9 cellular contexts compared by ENCODE assay signal in the genomic region with DNA sequence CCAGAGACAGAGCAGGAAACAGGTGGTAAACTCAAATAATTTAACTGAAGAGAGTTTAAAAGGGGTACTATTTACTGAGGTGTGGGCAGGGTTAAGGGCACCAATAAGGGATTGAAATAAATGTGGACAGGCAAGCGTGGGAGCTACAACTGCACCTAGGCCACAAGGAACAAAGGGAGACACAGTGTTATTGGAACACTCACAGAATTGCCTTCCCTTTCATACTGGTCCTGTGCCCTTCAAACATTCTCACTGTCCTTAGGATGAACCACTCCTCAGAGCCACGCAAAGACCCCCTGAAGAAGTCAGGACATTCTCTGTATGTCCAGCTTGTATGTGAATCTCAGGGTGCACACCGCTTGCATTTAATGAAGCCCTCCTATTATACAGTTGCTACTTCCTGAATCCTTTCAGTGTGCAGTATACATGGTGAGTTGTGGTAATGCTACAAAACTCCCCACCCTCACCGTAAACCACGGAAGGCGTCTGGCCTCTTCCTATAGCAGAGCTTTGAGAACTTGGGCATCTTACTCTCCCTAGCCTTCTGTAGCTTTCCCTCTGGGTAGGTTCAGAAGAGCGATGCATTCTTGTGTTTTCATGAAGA. TPM values are rescaled to one million over a fixed set of nuclear protein-coding genes. Genes with fewer than 3 reads are reported as not detected.
DNase-seq lines count a peak whose midpoint lies in the region; ATAC-seq, FAIRE-seq and TF ChIP-seq lines count a peak whose summit lies in the region.
"Had no signal": no experiment of that assay in that cellular context is flagged by ENCODE, and none has a peak within 500 bp of the region (broad histone marks: within the 10 kb centered on the region; RNA-seq: fewer than 3 reads in every experiment).

No MANE protein-coding gene starts in this region.

- TF ChIP-seq POLR2A in ovary (IDR thresholded peaks at IDR 0.05), result no peak

- no peaks in the 10 kb centered on the region for H3F3A ChIP-seq in MM.1S (ENCODE audit: insufficient read depth, low read length)

- H3K9me3 Mint-ChIP-seq in CD14-positive monocyte, result peaks cover 0 to 2% (median 0%) of the 10 kb centered on the region in 7 donors
- H3K9me3 Mint-ChIP-seq in activated T-cell treated with anti-CD3 and anti-CD28 coated beads, Interleukin-2, amount 50 U/mL, for 4 hours, result no peaks in the 10 kb centered on the region

- H3K4me2 ChIP-seq in hepatocyte, result no peak overlapping the region
- H3K4me2 ChIP-seq in MM.1S (ENCODE audit: low read depth, low read length), result no peak overlapping the region

- FAIRE-seq in small intestine (lab: Jason Lieb, UNC), result no peak

- peak overlapping the region; percentile 41 to 76 for H3K4me3 Mint-ChIP-seq in CD14-positive monocyte
- H3K4me3 Mint-ChIP-seq in activated T-cell treated with anti-CD3 and anti-CD28 coated beads, Interleukin-2, amount 50 U/mL, for 4 hours, result peak overlapping the region; percentile 73

- intact Hi-C loops in CD14-positive monocyte (cut with micrococcal nuclease) (no loop called here), ovary (cut with DNase I) (no loop called here)

- H3K27me3 Mint-ChIP-seq in CD14-positive monocyte (ENCODE audit: low read depth in 3 of 3), result peaks cover 0 to 1% (median 0%) of the 10 kb centered on the region in 3 donors
- H3K27me3 Mint-ChIP-seq in activated T-cell treated with anti-CD3 and anti-CD28 coated beads, Interleukin-2, amount 50 U/mL, for 4 hours (ENCODE audit: low read depth), result no peaks in the 10 kb centered on the region

- peak; percentile 96 for ATAC-seq in GM21381 (IDR thresholded peaks at IDR 0.05; ENCODE audit: unreplicated experiment)
- ATAC-seq in activated T-cell treated with anti-CD3 and anti-CD28 coated beads, Interleukin-2, amount 50 U/mL, for 4 hours, result peak; percentile 95

- H3K9me2 ChIP-seq in hepatocyte (replicated peaks; ENCODE audit: insufficient read depth), result no peaks in the 10 kb centered on the region
- no peaks in the 10 kb centered on the region for H3K9me2 ChIP-seq in MM.1S (replicated peaks; ENCODE audit: insufficient read depth, low read length)

- H3K36me3 ChIP-seq in small intestine (ENCODE audit: control insufficient read depth in 2 of 2, insufficient read depth in 2 of 2, low read length in 2 of 2) (no peaks in the 10 kb centered on the region), hepatocyte (replicated peaks; ENCODE audit: insufficient read depth, low read depth) (no peaks in the 10 kb centered on the region), ovary (no peaks in the 10 kb centered on the region), MM.1S (replicated peaks; ENCODE audit: insufficient read depth, low read length) (no peaks in the 10 kb centered on the region)

- H3K4me1 Mint-ChIP-seq in CD14-positive monocyte, result peaks cover 48% of the 10 kb centered on the region
- H3K4me1 Mint-ChIP-seq in activated T-cell treated with anti-CD3 and anti-CD28 coated beads, Interleukin-2, amount 50 U/mL, for 4 hours (ENCODE audit: low read depth), result peaks cover 60% of the 10 kb centered on the region

- peak overlapping the region; percentile 15 to 90 (median 72) for H3K27ac Mint-ChIP-seq in CD14-positive monocyte

- H3K4me1 ChIP-seq in small intestine (ENCODE audit: control insufficient read depth in 2 of 2, insufficient read depth in 1 of 2, low read depth in 1 of 2, low read length in 1 of 2) (peaks cover 0 to 3% of the 10 kb centered on the region in 2 donors), hepatocyte (ENCODE audit: insufficient read depth) (no peaks in the 10 kb centered on the region), ovary (ENCODE audit: insufficient read depth) (no peaks in the 10 kb centered on the region), MM.1S (ENCODE audit: low read length) (peaks cover 6% of the 10 kb centered on the region; the same call in 1 of the 2 replicates)
- H3K4me1 ChIP-seq: parathyroid adenoma had no signal

- H3K4me3 ChIP-seq in small intestine (ENCODE audit: low read depth in 1 of 2, low read length in 2 of 2) (no peak overlapping the region), hepatocyte (no peak overlapping the region), ovary (no peak overlapping the region), MM.1S (ENCODE audit: low read length) (no peak overlapping the region)

- 55 to 66% (median 62%) methylated on average over 7 of the region's 7 CpGs for WGBS in small intestine, 3 donors
- 75% methylated on average over 7 of the region's 7 CpGs for WGBS in hepatocyte (ENCODE audit: low lambda C conversion rate, missing lambda C conversion rate)
- 69 to 77% (median 71%) methylated on average over 7 of the region's 7 CpGs for WGBS in ovary, 3 donors

- TF ChIP-seq CTCF in CD14-positive monocyte (IDR thresholded peaks at IDR 0.05), result no peak
- no peak for TF ChIP-seq CTCF in hepatocyte (IDR thresholded peaks at IDR 0.05; ENCODE audit: poor library complexity)
- no peak for TF ChIP-seq CTCF in ovary (IDR thresholded peaks at IDR 0.05)
- TF ChIP-seq CTCF in MM.1S (IDR thresholded peaks at IDR 0.05; ENCODE audit: low read length), result no peak

- H3K27ac ChIP-seq in small intestine (ENCODE audit: low read depth in 1 of 2, low read length in 1 of 2) (peak overlapping the region; percentile 24 to 80), hepatocyte (no peak overlapping the region), ovary (no peak overlapping the region), MM.1S (ENCODE audit: low read length) (no peak overlapping the region)

- H3K9me3 ChIP-seq in small intestine (ENCODE audit: control insufficient read depth, low read depth), result no peaks in the 10 kb centered on the region
- H3K9me3 ChIP-seq in hepatocyte (ENCODE audit: low read depth), result no peaks in the 10 kb centered on the region
- H3K9me3 ChIP-seq in ovary, result no peaks in the 10 kb centered on the region
- H3K9me3 ChIP-seq in MM.1S (replicated peaks; ENCODE audit: insufficient read depth, low read length), result no peaks in the 10 kb centered on the region

- in situ Hi-C loops in KBM-7 (cut with MboI; ENCODE audit: low pct_unique_long_range_greater_than_20kb, low sequenced_read_pairs), result no loop called here

- H2AFZ ChIP-seq in hepatocyte (no peak overlapping the region), MM.1S (ENCODE audit: low read length) (no peak overlapping the region)
- H2AFZ ChIP-seq: parathyroid adenoma had no signal

- TF ChIP-seq EP300 in ovary (IDR thresholded peaks at IDR 0.05), result no peak

- H4K20me1 ChIP-seq in hepatocyte (ENCODE audit: insufficient read depth, poor library complexity, severe bottlenecking) (no peaks in the 10 kb centered on the region), MM.1S (ENCODE audit: insufficient read depth, low read length) (no peaks in the 10 kb centered on the region)

- H3K79me2 ChIP-seq in hepatocyte, result no peaks in the 10 kb centered on the region
- H3K79me2 ChIP-seq in MM.1S (ENCODE audit: low read length), result no peaks in the 10 kb centered on the region
- H3K79me2 ChIP-seq: parathyroid adenoma had no signal

- H3K36me3 Mint-ChIP-seq in CD14-positive monocyte, result no peaks in the 10 kb centered on the region
- no peaks in the 10 kb centered on the region for H3K36me3 Mint-ChIP-seq in activated T-cell treated with anti-CD3 and anti-CD28 coated beads, Interleukin-2, amount 50 U/mL, for 4 hours (ENCODE audit: insufficient read depth)

- no peak overlapping the region for H3K9ac ChIP-seq in MM.1S (ENCODE audit: low read length)
- H3K9ac ChIP-seq: parathyroid adenoma had no signal

- DNase-seq in CD14-positive monocyte (ENCODE audit: low spot score) (no peak), KBM-7 (peak; percentile 85), small intestine (peak; percentile 57), hepatocyte (ENCODE audit: low spot score) (no peak), ovary (no peak), MM.1S (no peak)
- peak; percentile 45 for DNase-seq in activated T-cell treated with anti-CD3 and anti-CD28 coated beads, Interleukin-2, amount 50 U/mL, for 4 hours

- no peaks in the 10 kb centered on the region for H3K27me3 ChIP-seq in small intestine (ENCODE audit: control insufficient read depth in 2 of 2, insufficient read depth in 2 of 2, low read length in 2 of 2)
- no peaks in the 10 kb centered on the region for H3K27me3 ChIP-seq in hepatocyte
- H3K27me3 ChIP-seq in ovary, result no peaks in the 10 kb centered on the region
- H3K27me3 ChIP-seq in MM.1S (replicated peaks; ENCODE audit: insufficient read depth, low read length), result no peaks in the 10 kb centered on the region

RNA-seq across cellular contexts. Expression of gene MRPL1, which starts 9.6 kb away (rescaled TPM):
- 10 to 100 TPM; 10.7 to 11.8 TPM for polyA plus RNA-seq in CD14-positive monocyte
- total RNA-seq in activated T-cell treated with anti-CD3 and anti-CD28 coated beads, Interleukin-2, amount 50 U/mL, for 4 hours, result 100 to 1,000 TPM in 1 of 3 donors, 10 to 100 TPM in 2; 90.1 to 111 (median 98.0) TPM
- 10 to 100 TPM; 21.9 to 61.8 (median 30.2) TPM for polyA plus RNA-seq in small intestine
- 27.2 and 32.3 TPM in 2 replicates for total RNA-seq in hepatocyte
- polyA plus RNA-seq in hepatocyte, result 19.6 and 22.5 TPM in 2 replicates
- total RNA-seq in ovary, result 10 to 100 TPM; 22.1 to 31.4 (median 25.4) TPM
- polyA plus RNA-seq in ovary, result 10 to 100 TPM; 14.5 to 21.3 TPM

RNA-seq across cellular contexts. Expression of gene CNOT6L, which starts 33.8 kb away (rescaled TPM):
- polyA plus RNA-seq in CD14-positive monocyte, result 10 to 100 TPM; 26.3 to 26.4 TPM
- total RNA-seq in activated T-cell treated with anti-CD3 and anti-CD28 coated beads, Interleukin-2, amount 50 U/mL, for 4 hours, result 10 to 100 TPM; 52.2 to 59.1 (median 56.5) TPM
- 1 to 10 TPM; 5.9 to 8.2 (median 6.7) TPM for polyA plus RNA-seq in small intestine
- total RNA-seq in hepatocyte, result 20.4 and 21.0 TPM in 2 replicates
- polyA plus RNA-seq in hepatocyte, result 7.5 and 7.7 TPM in 2 replicates
- 10 to 100 TPM; 16.1 to 58.6 (median 48.6) TPM for total RNA-seq in ovary
- polyA plus RNA-seq in ovary, result 10 to 100 TPM in 1 of 2 donors, 1 to 10 TPM in 1; 7.7 to 20.0 TPM

Comparison
In these comparisons a context has a peak if more than half of its experiments do, and no peak if none do; other contexts are left out.
1. DNase-seq: peak in KBM-7 (single experiment), activated T-cell treated with anti-CD3 and anti-CD28 coated beads, Interleukin-2, amount 50 U/mL, for 4 hours (single experiment) and small intestine (single experiment); none in CD14-positive monocyte (single experiment), hepatocyte (single experiment), ovary (0 of 5) and MM.1S (single experiment).
2. H3K27ac ChIP-seq: peak in small intestine (2 of 2); none in hepatocyte (single experiment), ovary (0 of 2) and MM.1S (single experiment).